Comparison of ENCODE assay signal across 34 cellular contexts in genomic region chrX:2434270-2434669, GRCh38.
"Had no signal": no experiment of that assay in that cellular context is flagged by ENCODE, and none has a peak within 500 bp of the region (broad histone marks: within the 10 kb centered on the region; RNA-seq: fewer than 3 reads in every experiment).

No MANE protein-coding gene starts in this region.

- ATAC-seq: activated CD4-positive, alpha-beta T cell treated with anti-CD3 and anti-CD28 coated beads for 36 hours; activated T-helper 17 cell treated with anti-CD3 and anti-CD28 coated beads, Interleukin-2, amount 50 U/mL, for 72 hours; esophagus mucosa; T-cell; T-helper 17 cell had no signal

- H3K27me3 Mint-ChIP-seq: activated CD4-positive, alpha-beta memory T cell treated with anti-CD3 and anti-CD28 coated beads for 36 hours; activated CD4-positive, alpha-beta T cell treated with anti-CD3 and anti-CD28 coated beads for 36 hours; activated CD4-positive, alpha-beta T cell treated with anti-CD3 and anti-CD28 coated beads, Interleukin-2, amount 10 ng/mL, durations not matched to agents 24 days and 14 days; activated naive CD8-positive, alpha-beta T cell; activated T-cell treated with anti-CD3 and anti-CD28 coated beads, Interleukin-2, amount 50 U/mL, for 24 hours; activated T-helper 17 cell treated with anti-CD3 and anti-CD28 coated beads, Interleukin-2, amount 50 U/mL, for 72 hours; central memory CD8-positive, alpha-beta T cell; dendritic cell treated with granulocyte-macrophage colony-stimulating factor and Interleukin-4, amounts not matched to agents 40 ng/mL and 50 ng/mL, for 4 days; T-cell; T-helper 17 cell had no signal

- FAIRE-seq: astrocyte, bronchial epithelial cell, frontal cortex had no signal

- H3K9me3 Mint-ChIP-seq: activated T-helper 17 cell treated with anti-CD3 and anti-CD28 coated beads, Interleukin-2, amount 50 U/mL, for 72 hours; central memory CD8-positive, alpha-beta T cell; dendritic cell treated with granulocyte-macrophage colony-stimulating factor and Interleukin-4, amounts not matched to agents 40 ng/mL and 50 ng/mL, for 4 days had no signal

- H3K4me1 Mint-ChIP-seq: central memory CD8-positive, alpha-beta T cell; endodermal cell had no signal

- H3K27ac Mint-ChIP-seq: activated CD4-positive, alpha-beta T cell treated with anti-CD3 and anti-CD28 coated beads, Interleukin-2, amount 10 ng/mL, durations not matched to agents 24 days and 14 days; activated naive CD8-positive, alpha-beta T cell; dendritic cell treated with granulocyte-macrophage colony-stimulating factor and Interleukin-4, amounts not matched to agents 40 ng/mL and 50 ng/mL, for 4 days; endodermal cell; T-cell; T-helper 17 cell; T-helper 2 cell treated with Interferon-gamma antibody and Interleukin-4, amounts not matched to agents 5 μg/mL and 100 μg/mL, for 36 hours had no signal

- H3K27ac ChIP-seq: brain microvascular endothelial cell, coronary artery, dorsolateral prefrontal cortex, WERI-Rb-1 had no signal

- H3K4me3 Mint-ChIP-seq: activated CD4-positive, alpha-beta memory T cell treated with anti-CD3 and anti-CD28 coated beads for 36 hours; activated CD4-positive, alpha-beta T cell treated with anti-CD3 and anti-CD28 coated beads for 36 hours; activated CD4-positive, alpha-beta T cell treated with anti-CD3 and anti-CD28 coated beads, Interleukin-2, amount 10 ng/mL, durations not matched to agents 24 days and 14 days; activated naive CD8-positive, alpha-beta T cell; activated T-cell treated with anti-CD3 and anti-CD28 coated beads, Interleukin-2, amount 50 U/mL, for 24 hours; activated T-helper 17 cell treated with anti-CD3 and anti-CD28 coated beads, Interleukin-2, amount 50 U/mL, for 72 hours; central memory CD8-positive, alpha-beta T cell; dendritic cell treated with granulocyte-macrophage colony-stimulating factor and Interleukin-4, amounts not matched to agents 40 ng/mL and 50 ng/mL, for 4 days; endodermal cell; T-cell; T-helper 17 cell; T-helper 2 cell treated with Interferon-gamma antibody and Interleukin-4, amounts not matched to agents 5 μg/mL and 100 μg/mL, for 36 hours had no signal

- H3K27me3 ChIP-seq: brain microvascular endothelial cell, dorsolateral prefrontal cortex had no signal

- H3K4me3 ChIP-seq: coronary artery, dorsolateral prefrontal cortex had no signal

- DNase-seq: activated CD4-positive, alpha-beta memory T cell treated with anti-CD3 and anti-CD28 coated beads for 36 hours; activated CD4-positive, alpha-beta T cell treated with anti-CD3 and anti-CD28 coated beads for 36 hours; activated CD4-positive, alpha-beta T cell treated with anti-CD3 and anti-CD28 coated beads, Interleukin-2, amount 10 ng/mL, durations not matched to agents 24 days and 14 days; activated CD4-positive, CD25-positive, alpha-beta regulatory T cell; activated CD4-positive, CD25-positive, alpha-beta regulatory T cell treated with anti-CD3 and anti-CD28 coated beads, Interleukin-2, amount 50 U/mL, for 72 hours; activated CD8-positive, alpha-beta memory T cell treated with anti-CD3 and anti-CD28 coated beads, Interleukin-2, amount 50 U/mL, for 48 hours; activated effector memory CD4-positive, alpha-beta T cell treated with Interleukin-2 at 50 U/mL for 16 hours; activated gamma-delta T cell treated with Interleukin-2 at 50 U/mL for 16 hours; activated naive CD4-positive, alpha-beta T cell treated with anti-CD3 and anti-CD28 coated beads, Interleukin-2, amount 50 U/mL, for 16 hours; activated naive CD4-positive, alpha-beta T cell treated with Interleukin-2 at 50 U/mL for 16 hours; activated T-cell treated with anti-CD3 and anti-CD28 coated beads for 4 hours; activated T-cell treated with anti-CD3 and anti-CD28 coated beads, Interleukin-2, amount 50 U/mL, for 24 hours; amniotic stem cell; anterior cingulate cortex; brain microvascular endothelial cell; dorsolateral prefrontal cortex; effector memory CD4-positive, alpha-beta T cell; endodermal cell; foreskin fibroblast; head of caudate nucleus; T-cell; T-helper 17 cell; T1000; WERI-Rb-1 had no signal
